In genomic region chr1:199955235-199955634, GRCh38 we compare ENCODE assay signal across 35 cellular contexts.
"Had no signal": no experiment of that assay in that cellular context is flagged by ENCODE, and none has a peak within 500 bp of the region (broad histone marks: within the 10 kb centered on the region; RNA-seq: fewer than 3 reads in every experiment).

No MANE protein-coding gene starts in this region.

- H3K36me3 Mint-ChIP-seq: activated CD4-positive, alpha-beta memory T cell treated with anti-CD3 and anti-CD28 coated beads for 36 hours; activated CD8-positive, alpha-beta memory T cell treated with anti-CD3 and anti-CD28 coated beads, Interleukin-2, amount 10 ng/mL, durations not matched to agents 7 days and 5 days; activated naive CD4-positive, alpha-beta T cell treated with anti-CD3 and anti-CD28 coated beads, Interleukin-2, amount 50 U/mL, for 24 hours; activated naive CD8-positive, alpha-beta T cell treated with anti-CD3 and anti-CD28 coated beads for 36 hours had no signal

- DNase-seq: activated CD4-positive, alpha-beta memory T cell treated with anti-CD3 and anti-CD28 coated beads for 36 hours; activated CD4-positive, alpha-beta T cell treated with anti-CD3 and anti-CD28 coated beads, Interleukin-2, amount 10 ng/mL, durations not matched to agents 24 days and 14 days; activated CD4-positive, CD25-positive, alpha-beta regulatory T cell; activated CD4-positive, CD25-positive, alpha-beta regulatory T cell treated with anti-CD3 and anti-CD28 coated beads, Interleukin-2, amount 50 U/mL, for 72 hours; activated CD8-positive, alpha-beta memory T cell treated with anti-CD3 and anti-CD28 coated beads, Interleukin-2, amount 10 ng/mL, durations not matched to agents 7 days and 5 days; activated CD8-positive, alpha-beta memory T cell treated with anti-CD3 and anti-CD28 coated beads, Interleukin-2, amount 50 U/mL, for 4 hours; activated CD8-positive, alpha-beta T cell treated with anti-CD3 and anti-CD28 coated beads, Interleukin-2, amount 10 ng/mL, durations not matched to agents 7 days and 5 days; activated effector memory CD4-positive, alpha-beta T cell treated with anti-CD3 and anti-CD28 coated beads, Interleukin-2, amount 50 U/mL, for 16 hours; activated naive CD8-positive, alpha-beta T cell treated with anti-CD3 and anti-CD28 coated beads for 36 hours; activated naive CD8-positive, alpha-beta T cell treated with anti-CD3 and anti-CD28 coated beads, Interleukin-2, amount 50 U/mL, for 24 hours; activated T-cell treated with anti-CD3 and anti-CD28 coated beads, Interleukin-2, amount 50 U/mL, for 1 hour; adrenal gland; amygdala; aorta; brain microvascular endothelial cell; dorsolateral prefrontal cortex; effector memory CD8-positive, alpha-beta T cell; esophagus squamous epithelium; foreskin melanocyte; head of caudate nucleus; T-helper 1 cell; T-helper 17 cell; T1000 had no signal

- H3K4me3 Mint-ChIP-seq: activated CD4-positive, alpha-beta memory T cell treated with anti-CD3 and anti-CD28 coated beads for 36 hours; activated CD4-positive, alpha-beta T cell treated with anti-CD3 and anti-CD28 coated beads for 36 hours; activated CD4-positive, alpha-beta T cell treated with anti-CD3 and anti-CD28 coated beads, Interleukin-2, amount 10 ng/mL, durations not matched to agents 24 days and 14 days; activated CD8-positive, alpha-beta memory T cell treated with anti-CD3 and anti-CD28 coated beads, Interleukin-2, amount 10 ng/mL, durations not matched to agents 7 days and 5 days; activated CD8-positive, alpha-beta T cell treated with anti-CD3 and anti-CD28 coated beads, Interleukin-2, amount 10 ng/mL, durations not matched to agents 7 days and 5 days; activated naive CD4-positive, alpha-beta T cell treated with anti-CD3 and anti-CD28 coated beads for 36 hours; activated naive CD4-positive, alpha-beta T cell treated with anti-CD3 and anti-CD28 coated beads, Interleukin-2, amount 50 U/mL, for 24 hours; activated naive CD8-positive, alpha-beta T cell treated with anti-CD3 and anti-CD28 coated beads for 36 hours; activated naive CD8-positive, alpha-beta T cell treated with anti-CD3 and anti-CD28 coated beads, Interleukin-2, amount 50 U/mL, for 24 hours; activated T-helper 1 cell treated with anti-CD3 and anti-CD28 coated beads, Interleukin-12 subunit alpha, Interleukin-12 subunit beta, Interleukin-2, Interleukin-4 antibody, amounts not matched to agents 30 ng/mL and 10 ng/mL and 1 ng/mL, durations not matched to agents 14 hours and 24 hours and 36 hours; central memory CD8-positive, alpha-beta T cell; dendritic cell treated with granulocyte-macrophage colony-stimulating factor and Interleukin-4, amounts not matched to agents 40 ng/mL and 50 ng/mL, for 4 days; effector memory CD8-positive, alpha-beta T cell; T-helper 17 cell; T-helper 2 cell treated with Interferon-gamma antibody and Interleukin-4, amounts not matched to agents 5 μg/mL and 100 μg/mL, for 36 hours had no signal

- H3K4me3 ChIP-seq: adrenal gland, coronary artery, dorsolateral prefrontal cortex, esophagus squamous epithelium, gastroesophageal sphincter had no signal

- H3K27me3 ChIP-seq: adrenal gland, brain microvascular endothelial cell, dorsolateral prefrontal cortex, esophagus squamous epithelium, gastroesophageal sphincter had no signal

- H3K4me1 Mint-ChIP-seq: activated CD4-positive, alpha-beta T cell treated with anti-CD3 and anti-CD28 coated beads for 36 hours; activated CD4-positive, alpha-beta T cell treated with anti-CD3 and anti-CD28 coated beads, Interleukin-2, amount 10 ng/mL, durations not matched to agents 24 days and 14 days; activated CD8-positive, alpha-beta memory T cell treated with anti-CD3 and anti-CD28 coated beads, Interleukin-2, amount 10 ng/mL, durations not matched to agents 7 days and 5 days; activated naive CD4-positive, alpha-beta T cell treated with anti-CD3 and anti-CD28 coated beads, Interleukin-2, amount 50 U/mL, for 24 hours; activated naive CD8-positive, alpha-beta T cell treated with anti-CD3 and anti-CD28 coated beads for 36 hours; activated naive CD8-positive, alpha-beta T cell treated with anti-CD3 and anti-CD28 coated beads, Interleukin-2, amount 50 U/mL, for 24 hours; central memory CD8-positive, alpha-beta T cell; T-helper 17 cell had no signal

- ATAC-seq: activated CD4-positive, alpha-beta T cell treated with anti-CD3 and anti-CD28 coated beads for 36 hours; activated CD8-positive, alpha-beta memory T cell treated with anti-CD3 and anti-CD28 coated beads, Interleukin-2, amount 10 ng/mL, durations not matched to agents 7 days and 5 days; activated CD8-positive, alpha-beta T cell treated with anti-CD3 and anti-CD28 coated beads, Interleukin-2, amount 10 ng/mL, durations not matched to agents 7 days and 5 days; activated naive CD8-positive, alpha-beta T cell treated with anti-CD3 and anti-CD28 coated beads, Interleukin-2, amount 50 U/mL, for 24 hours; effector memory CD8-positive, alpha-beta T cell; gastroesophageal sphincter; T-helper 17 cell had no signal

- H3K27ac Mint-ChIP-seq: activated CD4-positive, alpha-beta memory T cell treated with anti-CD3 and anti-CD28 coated beads for 36 hours; activated CD4-positive, alpha-beta T cell treated with anti-CD3 and anti-CD28 coated beads for 36 hours; activated CD4-positive, alpha-beta T cell treated with anti-CD3 and anti-CD28 coated beads, Interleukin-2, amount 10 ng/mL, durations not matched to agents 24 days and 14 days; activated CD8-positive, alpha-beta memory T cell treated with anti-CD3 and anti-CD28 coated beads, Interleukin-2, amount 10 ng/mL, durations not matched to agents 7 days and 5 days; activated CD8-positive, alpha-beta T cell treated with anti-CD3 and anti-CD28 coated beads, Interleukin-2, amount 10 ng/mL, durations not matched to agents 7 days and 5 days; activated naive CD4-positive, alpha-beta T cell treated with anti-CD3 and anti-CD28 coated beads for 36 hours; activated naive CD4-positive, alpha-beta T cell treated with anti-CD3 and anti-CD28 coated beads, Interleukin-2, amount 50 U/mL, for 24 hours; activated naive CD8-positive, alpha-beta T cell treated with anti-CD3 and anti-CD28 coated beads for 36 hours; activated naive CD8-positive, alpha-beta T cell treated with anti-CD3 and anti-CD28 coated beads, Interleukin-2, amount 50 U/mL, for 24 hours; activated T-helper 1 cell treated with anti-CD3 and anti-CD28 coated beads, Interleukin-12 subunit alpha, Interleukin-12 subunit beta, Interleukin-2, Interleukin-4 antibody, amounts not matched to agents 30 ng/mL and 10 ng/mL and 1 ng/mL, durations not matched to agents 14 hours and 24 hours and 36 hours; activated T-helper 2 cell treated with anti-CD3 and anti-CD28 coated beads, Interferon-gamma antibody, Interleukin-2, Interleukin-4, amounts not matched to agents 10 μg/mL and 5 μg/mL and 100 μg/mL, durations not matched to agents 14 hours and 24 hours and 36 hours; dendritic cell treated with granulocyte-macrophage colony-stimulating factor and Interleukin-4, amounts not matched to agents 40 ng/mL and 50 ng/mL, for 4 days; effector memory CD8-positive, alpha-beta T cell; T-helper 17 cell; T-helper 2 cell treated with Interferon-gamma antibody and Interleukin-4, amounts not matched to agents 5 μg/mL and 100 μg/mL, for 36 hours had no signal

- H3K9me3 Mint-ChIP-seq: activated CD4-positive, alpha-beta T cell treated with anti-CD3 and anti-CD28 coated beads, Interleukin-2, amount 10 ng/mL, durations not matched to agents 24 days and 14 days; activated naive CD4-positive, alpha-beta T cell treated with anti-CD3 and anti-CD28 coated beads for 36 hours; activated naive CD8-positive, alpha-beta T cell treated with anti-CD3 and anti-CD28 coated beads, Interleukin-2, amount 50 U/mL, for 24 hours; activated T-helper 1 cell treated with anti-CD3 and anti-CD28 coated beads, Interleukin-12 subunit alpha, Interleukin-12 subunit beta, Interleukin-2, Interleukin-4 antibody, amounts not matched to agents 30 ng/mL and 10 ng/mL and 1 ng/mL, durations not matched to agents 14 hours and 24 hours and 36 hours; activated T-helper 2 cell treated with anti-CD3 and anti-CD28 coated beads, Interferon-gamma antibody, Interleukin-2, Interleukin-4, amounts not matched to agents 10 μg/mL and 5 μg/mL and 100 μg/mL, durations not matched to agents 14 hours and 24 hours and 36 hours; central memory CD8-positive, alpha-beta T cell; dendritic cell treated with granulocyte-macrophage colony-stimulating factor and Interleukin-4, amounts not matched to agents 40 ng/mL and 50 ng/mL, for 4 days; T-helper 2 cell treated with Interferon-gamma antibody and Interleukin-4, amounts not matched to agents 5 μg/mL and 100 μg/mL, for 36 hours had no signal

- H3K27me3 Mint-ChIP-seq: dendritic cell treated with granulocyte-macrophage colony-stimulating factor and Interleukin-4, amounts not matched to agents 40 ng/mL and 50 ng/mL, for 4 days had no signal

- H3K4me1 ChIP-seq: adrenal gland, esophagus squamous epithelium, gastroesophageal sphincter had no signal

- H3K36me3 ChIP-seq: adrenal gland, brain microvascular endothelial cell, esophagus squamous epithelium, gastroesophageal sphincter, WERI-Rb-1 had no signal

- H3K9me3 ChIP-seq: adrenal gland, esophagus squamous epithelium had no signal

- H3K27ac ChIP-seq: adrenal gland, brain microvascular endothelial cell, coronary artery, dorsolateral prefrontal cortex, epithelial cell of prostate, esophagus squamous epithelium, gastroesophageal sphincter, WERI-Rb-1 had no signal
